ENCODE assay signal across 28 cellular contexts in the genomic region with DNA sequence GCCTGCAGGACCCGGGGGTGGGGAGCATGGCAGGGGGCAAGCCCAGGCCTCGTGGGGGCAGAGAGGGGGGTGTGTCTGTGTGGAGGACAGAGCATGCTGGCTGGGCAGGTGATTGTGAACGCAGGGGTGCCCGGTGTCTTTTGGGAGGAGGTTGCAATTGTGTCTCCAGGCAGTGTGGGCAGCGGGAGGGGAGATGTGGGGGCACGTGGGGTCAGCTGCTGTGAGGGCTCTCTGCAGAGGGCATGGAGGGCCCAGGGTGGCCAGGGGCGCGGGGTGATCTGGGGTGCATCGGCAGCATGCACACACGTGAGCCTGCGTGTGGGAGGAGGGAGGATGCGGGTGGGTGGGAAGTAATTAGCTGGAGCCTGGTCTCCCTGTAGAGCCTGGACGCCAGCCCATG. TPM values are rescaled to one million over a fixed set of nuclear protein-coding genes. Genes with fewer than 3 reads are reported as not detected.
DNase-seq lines count a peak whose midpoint lies in the region; ATAC-seq and TF ChIP-seq lines count a peak whose summit lies in the region.
"Had no signal": no experiment of that assay in that cellular context is flagged by ENCODE, and none has a peak within 500 bp of the region (broad histone marks: within the 10 kb centered on the region; RNA-seq: fewer than 3 reads in every experiment).

No MANE protein-coding gene starts in this region.

- POLR2A ChIA-PET in naive thymus-derived CD4-positive, alpha-beta T cell (lab: Charles Lee): no interaction called here
- POLR2A ChIA-PET in naive thymus-derived CD8-positive, alpha-beta T cell (lab: Charles Lee): no interaction called here

- no peaks in the 10 kb centered on the region for H4K20me1 ChIP-seq in BLaER1
- no peaks in the 10 kb centered on the region for H4K20me1 ChIP-seq in BLaER1 treated with 17β-estradiol and CSF1 and Interleukin-3, amounts not matched to agents 10 nM and 100 nM

- no peak for DNase-seq in naive thymus-derived CD4-positive, alpha-beta T cell
- no peak for DNase-seq in naive thymus-derived CD8-positive, alpha-beta T cell
- DNase-seq in endothelial cell (ENCODE audit: low spot score): no peak
- DNase-seq: 8988T; ACHN; BE2C; C1 segment of cervical spinal cord; CD4-positive, alpha-beta memory T cell; CD4-positive, CD25-positive, alpha-beta regulatory T cell; CD8-positive, alpha-beta memory T cell; COR-L47; DMS 273 treated with DMSO at 0.1 percent for 48 hours; DMS153; DMS53; DMS79; DND-41; EL; GDM1 had no signal

- ATAC-seq in naive thymus-derived CD4-positive, alpha-beta T cell: peak; percentile 15
- ATAC-seq in stimulated activated memory B cell treated with anti-CD40 and anti-IgM and Interleukin-4, amounts not matched to agents 10 μg/mL and 1 μg/mL and 100 μg/mL, for 72 hours: peak; percentile 28
- ATAC-seq in GM19455 (IDR thresholded peaks at IDR 0.05; ENCODE audit: unreplicated experiment): no peak
- no peak for ATAC-seq in naive thymus-derived CD8-positive, alpha-beta T cell
- ATAC-seq: GM12878 had no signal

- H3K9me3 Mint-ChIP-seq in naive thymus-derived CD4-positive, alpha-beta T cell: peaks cover 0 to 2% (median 0%) of the 10 kb centered on the region in 11 donors
- H3K9me3 Mint-ChIP-seq in stimulated activated memory B cell treated with anti-CD40 and anti-IgM and Interleukin-4, amounts not matched to agents 10 μg/mL and 1 μg/mL and 100 μg/mL, for 72 hours: peaks cover 5% of the 10 kb centered on the region
- H3K9me3 Mint-ChIP-seq in naive thymus-derived CD8-positive, alpha-beta T cell: peaks cover 0 to 1% (median 0%) of the 10 kb centered on the region in 9 donors
- H3K9me3 Mint-ChIP-seq in endothelial cell (ENCODE audit: unreplicated experiment): no peaks in the 10 kb centered on the region
- H3K9me3 Mint-ChIP-seq: CD4-positive, alpha-beta memory T cell; CD8-positive, alpha-beta memory T cell had no signal

- no peak overlapping the region for H3K27ac ChIP-seq in BLaER1
- peak overlapping the region in 1 of 11 experiments; percentile 37; a peak in 1 of 22 replicates for H3K27ac ChIP-seq in BLaER1 treated with 17β-estradiol and CSF1 and Interleukin-3, amounts not matched to agents 10 nM and 100 nM
- no peak overlapping the region for H3K27ac ChIP-seq in naive thymus-derived CD4-positive, alpha-beta T cell (ENCODE audit: low read depth, low read length)

- H3K9me3 ChIP-seq in BLaER1: no peaks in the 10 kb centered on the region
- H3K9me3 ChIP-seq in BLaER1 treated with 17β-estradiol and CSF1 and Interleukin-3, amounts not matched to agents 10 nM and 100 nM (replicated peaks in 1 of 11): no peaks in the 10 kb centered on the region; a peak in 1 of 22 replicates
- H3K9me3 ChIP-seq in naive thymus-derived CD4-positive, alpha-beta T cell (ENCODE audit: control insufficient read depth in 2 of 3, low read length in 3 of 3): no peaks in the 10 kb centered on the region
- H3K9me3 ChIP-seq: BE2C had no signal

- no peak overlapping the region for H3K27ac Mint-ChIP-seq in naive thymus-derived CD4-positive, alpha-beta T cell
- no peak overlapping the region for H3K27ac Mint-ChIP-seq in stimulated activated memory B cell treated with anti-CD40 and anti-IgM and Interleukin-4, amounts not matched to agents 10 μg/mL and 1 μg/mL and 100 μg/mL, for 72 hours
- H3K27ac Mint-ChIP-seq in naive thymus-derived CD8-positive, alpha-beta T cell: no peak overlapping the region
- no peak overlapping the region for H3K27ac Mint-ChIP-seq in endothelial cell (ENCODE audit: unreplicated experiment)
- H3K27ac Mint-ChIP-seq: CD14-positive monocyte; CD4-positive, alpha-beta memory T cell; CD4-positive, CD25-positive, alpha-beta regulatory T cell had no signal

- peaks cover 0 to 20% (median 15%) of the 10 kb centered on the region in 7 donors for H3K4me1 Mint-ChIP-seq in naive thymus-derived CD4-positive, alpha-beta T cell
- no peaks in the 10 kb centered on the region for H3K4me1 Mint-ChIP-seq in stimulated activated memory B cell treated with anti-CD40 and anti-IgM and Interleukin-4, amounts not matched to agents 10 μg/mL and 1 μg/mL and 100 μg/mL, for 72 hours
- peaks cover 14 to 28% (median 16%) of the 10 kb centered on the region in 4 donors for H3K4me1 Mint-ChIP-seq in naive thymus-derived CD8-positive, alpha-beta T cell
- H3K4me1 Mint-ChIP-seq in endothelial cell (ENCODE audit: unreplicated experiment): peaks cover 32% of the 10 kb centered on the region

- peaks cover 76% of the 10 kb centered on the region for H3K4me1 ChIP-seq in BLaER1
- peaks cover 39 to 89% (median 76%) of the 10 kb centered on the region in 10 experiments for H3K4me1 ChIP-seq in BLaER1 treated with 17β-estradiol and CSF1 and Interleukin-3, amounts not matched to agents 10 nM and 100 nM
- H3K4me1 ChIP-seq in naive thymus-derived CD4-positive, alpha-beta T cell (ENCODE audit: control insufficient read depth in 2 of 2, insufficient read depth in 2 of 2, low read length in 2 of 2): no peaks in the 10 kb centered on the region

- no peaks in the 10 kb centered on the region for H3K27me3 ChIP-seq in BLaER1
- H3K27me3 ChIP-seq in BLaER1 treated with 17β-estradiol and CSF1 and Interleukin-3, amounts not matched to agents 10 nM and 100 nM: peaks cover 0 to 16% (median 0%) of the 10 kb centered on the region in 11 experiments; a peak in 5 of 22 replicates
- H3K27me3 ChIP-seq in naive thymus-derived CD4-positive, alpha-beta T cell (ENCODE audit: control insufficient read depth in 2 of 2, insufficient read depth in 2 of 2, low read length in 2 of 2): no peaks in the 10 kb centered on the region
- H3K27me3 ChIP-seq: BE2C had no signal

- H3K36me3 Mint-ChIP-seq in naive thymus-derived CD4-positive, alpha-beta T cell: no peaks in the 10 kb centered on the region
- no peaks in the 10 kb centered on the region for H3K36me3 Mint-ChIP-seq in stimulated activated memory B cell treated with anti-CD40 and anti-IgM and Interleukin-4, amounts not matched to agents 10 μg/mL and 1 μg/mL and 100 μg/mL, for 72 hours
- H3K36me3 Mint-ChIP-seq in naive thymus-derived CD8-positive, alpha-beta T cell: no peaks in the 10 kb centered on the region
- H3K36me3 Mint-ChIP-seq in endothelial cell (ENCODE audit: low read depth, unreplicated experiment): peaks cover 10% of the 10 kb centered on the region
- H3K36me3 Mint-ChIP-seq: CD14-positive monocyte; CD4-positive, alpha-beta memory T cell; CD4-positive, CD25-positive, alpha-beta regulatory T cell; CD8-positive, alpha-beta memory T cell had no signal

- H3K4me3 ChIP-seq in BLaER1: no peak overlapping the region
- H3K4me3 ChIP-seq in BLaER1 treated with 17β-estradiol and CSF1 and Interleukin-3, amounts not matched to agents 10 nM and 100 nM: no peak overlapping the region
- H3K4me3 ChIP-seq in naive thymus-derived CD4-positive, alpha-beta T cell (ENCODE audit: low read length): no peak overlapping the region
- H3K4me3 ChIP-seq: GM12878 had no signal

- TF ChIP-seq CTCF in endothelial cell (IDR thresholded peaks at IDR 0.05; ENCODE audit: unreplicated experiment): no peak

- CTCF ChIA-PET in naive thymus-derived CD4-positive, alpha-beta T cell (lab: Charles Lee): no interaction called here

- no peaks in the 10 kb centered on the region for H3K36me3 ChIP-seq in BLaER1
- H3K36me3 ChIP-seq in BLaER1 treated with 17β-estradiol and CSF1 and Interleukin-3, amounts not matched to agents 10 nM and 100 nM: no peaks in the 10 kb centered on the region
- H3K36me3 ChIP-seq in naive thymus-derived CD4-positive, alpha-beta T cell (ENCODE audit: control insufficient read depth in 2 of 3, insufficient read depth in 3 of 3, low read length in 3 of 3): no peaks in the 10 kb centered on the region
- H3K36me3 ChIP-seq: BE2C had no signal

- peak overlapping the region; percentile 83 for H3K4me2 ChIP-seq in BLaER1
- H3K4me2 ChIP-seq in BLaER1 treated with 17β-estradiol and CSF1 and Interleukin-3, amounts not matched to agents 10 nM and 100 nM: peak overlapping the region in 10 of 11 experiments; percentile 59 to 88 (median 82); a peak in 20 of 22 replicates

- H3K4me3 Mint-ChIP-seq in naive thymus-derived CD4-positive, alpha-beta T cell: no peak overlapping the region
- H3K4me3 Mint-ChIP-seq in stimulated activated memory B cell treated with anti-CD40 and anti-IgM and Interleukin-4, amounts not matched to agents 10 μg/mL and 1 μg/mL and 100 μg/mL, for 72 hours: no peak overlapping the region
- no peak overlapping the region for H3K4me3 Mint-ChIP-seq in naive thymus-derived CD8-positive, alpha-beta T cell
- H3K4me3 Mint-ChIP-seq in endothelial cell (ENCODE audit: unreplicated experiment): no peak overlapping the region
- H3K4me3 Mint-ChIP-seq: CD14-positive monocyte; CD4-positive, alpha-beta memory T cell; CD4-positive, CD25-positive, alpha-beta regulatory T cell; CD8-positive, alpha-beta memory T cell had no signal

- H3K27me3 Mint-ChIP-seq in naive thymus-derived CD4-positive, alpha-beta T cell: peaks cover 0 to 14% (median 11%) of the 10 kb centered on the region in 5 donors
- H3K27me3 Mint-ChIP-seq in stimulated activated memory B cell treated with anti-CD40 and anti-IgM and Interleukin-4, amounts not matched to agents 10 μg/mL and 1 μg/mL and 100 μg/mL, for 72 hours: peaks cover 43% of the 10 kb centered on the region
- H3K27me3 Mint-ChIP-seq in naive thymus-derived CD8-positive, alpha-beta T cell: peaks cover 4 to 18% (median 12%) of the 10 kb centered on the region in 5 donors
- peaks cover 21% of the 10 kb centered on the region for H3K27me3 Mint-ChIP-seq in endothelial cell (ENCODE audit: unreplicated experiment)
- H3K27me3 Mint-ChIP-seq: CD4-positive, CD25-positive, alpha-beta regulatory T cell had no signal

- no peak overlapping the region for H3K9ac ChIP-seq in BLaER1
- H3K9ac ChIP-seq in BLaER1 treated with 17β-estradiol and CSF1 and Interleukin-3, amounts not matched to agents 10 nM and 100 nM: no peak overlapping the region

- intact Hi-C loops in naive thymus-derived CD4-positive, alpha-beta T cell (cut with micrococcal nuclease): no loop called here

RNA-seq across cellular contexts. Expression of gene DIO3, which starts 32.2 kb away (rescaled TPM):
- total RNA-seq in naive thymus-derived CD4-positive, alpha-beta T cell: not detected
- not detected for polyA plus RNA-seq in naive thymus-derived CD4-positive, alpha-beta T cell
- not detected for total RNA-seq in naive thymus-derived CD8-positive, alpha-beta T cell
- polyA plus RNA-seq in naive thymus-derived CD8-positive, alpha-beta T cell: not detected
- total RNA-seq in endothelial cell (ENCODE audit: unreplicated experiment): 6.1 TPM
- total RNA-seq: A673; CD4-positive, alpha-beta memory T cell; CD4-positive, CD25-positive, alpha-beta regulatory T cell; CD8-positive, alpha-beta memory T cell; Daoy; G401; GM12878 had no signal
- polyA plus RNA-seq: AG04450; CD14-positive monocyte; CD4-positive, alpha-beta memory T cell; CD4-positive, CD25-positive, alpha-beta regulatory T cell; CD8-positive, alpha-beta memory T cell; GM12878 had no signal

Comparison
In these comparisons a context has a peak if more than half of its experiments do, and no peak if none do; other contexts are left out.
1. ATAC-seq: peak in naive thymus-derived CD4-positive, alpha-beta T cell (single experiment) and stimulated activated memory B cell treated with anti-CD40 and anti-IgM and Interleukin-4, amounts not matched to agents 10 μg/mL and 1 μg/mL and 100 μg/mL, for 72 hours (single experiment); none in GM19455 (single experiment) and naive thymus-derived CD8-positive, alpha-beta T cell (0 of 2).